In the genomic region with DNA sequence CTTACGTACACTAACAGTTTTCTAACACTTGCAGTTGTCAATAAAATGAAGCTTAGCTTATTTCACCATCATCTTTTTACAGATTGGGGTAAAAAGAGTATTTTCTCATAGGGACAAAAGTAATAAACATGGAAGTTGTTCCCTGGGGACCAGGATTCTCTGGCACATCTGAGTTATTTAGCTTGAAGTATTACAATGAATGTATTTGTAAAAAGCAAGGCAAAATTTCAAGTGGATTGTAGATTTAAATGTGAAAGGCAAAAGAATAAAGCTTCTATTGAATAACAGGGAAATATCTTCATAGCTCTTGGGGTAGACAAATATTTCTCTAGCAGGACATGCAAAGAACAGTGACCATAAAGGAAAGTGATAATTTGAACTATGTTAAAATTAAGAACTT, we compare ENCODE assay signal across 28 cellular contexts.
"Had no signal": no experiment of that assay in that cellular context is flagged by ENCODE, and none has a peak within 500 bp of the region (broad histone marks: within the 10 kb centered on the region; RNA-seq: fewer than 3 reads in every experiment).

No MANE protein-coding gene starts in this region.

- H3K4me2 ChIP-seq: neural progenitor cell had no signal

- DNase-seq: naive thymus-derived CD4-positive, alpha-beta T cell; natural killer cell; occipital lobe; ovary; posterior cingulate gyrus; psoas muscle; right cardiac atrium; right lobe of liver; sigmoid colon; stimulated activated CD4-positive, alpha-beta T cell treated with anti-CD3 and anti-CD28 coated beads, Interleukin-15, amount 100 ng/mL, for 24 hours; stimulated activated CD4-positive, alpha-beta T cell treated with anti-CD3 and anti-CD28 coated beads, Interleukin-2, amount 100 ng/mL, for 24 hours; stimulated activated CD4-positive, alpha-beta T cell treated with anti-CD3 and anti-CD28 coated beads, Interleukin-2, amount 100 ng/mL, for 48 hours; stimulated activated CD4-positive, alpha-beta T cell treated with anti-CD3 and anti-CD28 coated beads, Interleukin-4, amount 100 ng/mL, for 24 hours; stimulated activated naive B cell treated with anti-CD40 and anti-IgM and Interleukin-4, amounts not matched to agents 10 μg/mL and 1 μg/mL and 100 μg/mL, for 72 hours; stimulated activated naive CD4-positive, alpha-beta T cell treated with Interleukin-2 at 50 U/mL for 16 hours; stomach; thyroid gland; upper lobe of left lung had no signal

- H3K9me3 Mint-ChIP-seq: natural killer cell; nephron; stimulated activated effector memory CD8-positive, alpha-beta T cell treated with anti-CD3 and anti-CD28 coated beads, Interleukin-12 subunit alpha, Interleukin-12 subunit beta, amount 100 ng/mL, for 72 hours; stimulated activated naive B cell treated with anti-CD40 and anti-IgM and Interleukin-4, amounts not matched to agents 10 μg/mL and 1 μg/mL and 100 μg/mL, for 72 hours; stimulated activated naive CD8-positive, alpha-beta T cell treated with anti-CD3 and anti-CD28 coated beads, Interleukin-15, Interleukin-2, amounts not matched to agents 100 ng/mL and 50 ng/mL, for 24 hours had no signal

- ATAC-seq: naive thymus-derived CD4-positive, alpha-beta T cell; natural killer cell; right cardiac atrium; right lobe of liver; stimulated activated effector memory CD8-positive, alpha-beta T cell treated with anti-CD3 and anti-CD28 coated beads, Interleukin-12 subunit alpha, Interleukin-12 subunit beta, amount 100 ng/mL, for 72 hours; stimulated activated naive B cell treated with anti-CD40 and anti-IgM and Interleukin-4, amounts not matched to agents 10 μg/mL and 1 μg/mL and 100 μg/mL, for 72 hours had no signal

- H2AFZ ChIP-seq: neural progenitor cell, parathyroid adenoma had no signal

- H3K4me3 ChIP-seq: neural progenitor cell, ovary, psoas muscle, right lobe of liver, sigmoid colon, skin epidermis, stomach, thoracic aorta, thyroid gland, tibial nerve, upper lobe of left lung, vagina had no signal

- H3K27ac ChIP-seq: neural progenitor cell, ovary, parathyroid adenoma, right lobe of liver, sigmoid colon, skin epidermis, stomach, thoracic aorta, thyroid gland, tibial nerve, upper lobe of left lung, vagina had no signal

- H3K4me1 ChIP-seq: neural progenitor cell, right lobe of liver, sigmoid colon, stomach, thyroid gland, upper lobe of left lung had no signal

- H3K9ac ChIP-seq: neural progenitor cell, parathyroid adenoma had no signal

- H3K4me3 Mint-ChIP-seq: naive thymus-derived CD4-positive, alpha-beta T cell; natural killer cell; nephron; neural progenitor cell; stimulated activated effector memory CD8-positive, alpha-beta T cell treated with anti-CD3 and anti-CD28 coated beads, Interleukin-12 subunit alpha, Interleukin-12 subunit beta, amount 100 ng/mL, for 72 hours; stimulated activated naive B cell treated with anti-CD40 and anti-IgM and Interleukin-4, amounts not matched to agents 10 μg/mL and 1 μg/mL and 100 μg/mL, for 72 hours; stimulated activated naive CD8-positive, alpha-beta T cell treated with anti-CD3 and anti-CD28 coated beads, Interleukin-15, Interleukin-2, amounts not matched to agents 100 ng/mL and 50 ng/mL, for 24 hours had no signal

- H3K4me1 Mint-ChIP-seq: naive thymus-derived CD4-positive, alpha-beta T cell; natural killer cell; stimulated activated effector memory CD8-positive, alpha-beta T cell treated with anti-CD3 and anti-CD28 coated beads, Interleukin-12 subunit alpha, Interleukin-12 subunit beta, amount 100 ng/mL, for 72 hours; stimulated activated naive B cell treated with anti-CD40 and anti-IgM and Interleukin-4, amounts not matched to agents 10 μg/mL and 1 μg/mL and 100 μg/mL, for 72 hours had no signal

- H3K27ac Mint-ChIP-seq: naive thymus-derived CD4-positive, alpha-beta T cell; natural killer cell; neural progenitor cell; progenitor cell of endocrine pancreas; stimulated activated effector memory CD8-positive, alpha-beta T cell treated with anti-CD3 and anti-CD28 coated beads, Interleukin-12 subunit alpha, Interleukin-12 subunit beta, amount 100 ng/mL, for 72 hours; stimulated activated naive B cell treated with anti-CD40 and anti-IgM and Interleukin-4, amounts not matched to agents 10 μg/mL and 1 μg/mL and 100 μg/mL, for 72 hours; stimulated activated naive CD8-positive, alpha-beta T cell treated with anti-CD3 and anti-CD28 coated beads, Interleukin-15, Interleukin-2, amounts not matched to agents 100 ng/mL and 50 ng/mL, for 24 hours had no signal

- H3K27me3 ChIP-seq: neural progenitor cell, ovary, right lobe of liver, sigmoid colon, stomach, thyroid gland, tibial nerve, upper lobe of left lung, vagina had no signal

- H3K9me3 ChIP-seq: ovary, psoas muscle, right lobe of liver, sigmoid colon, stomach, thoracic aorta, thyroid gland, tibial nerve, upper lobe of left lung, vagina had no signal

- H3K36me3 ChIP-seq: neural progenitor cell, ovary, right lobe of liver, sigmoid colon, stomach, thoracic aorta, thyroid gland, tibial nerve, upper lobe of left lung, vagina had no signal

- H3K36me3 Mint-ChIP-seq: natural killer cell; neural progenitor cell; stimulated activated effector memory CD8-positive, alpha-beta T cell treated with anti-CD3 and anti-CD28 coated beads, Interleukin-12 subunit alpha, Interleukin-12 subunit beta, amount 100 ng/mL, for 72 hours; stimulated activated naive B cell treated with anti-CD40 and anti-IgM and Interleukin-4, amounts not matched to agents 10 μg/mL and 1 μg/mL and 100 μg/mL, for 72 hours had no signal

- H3K79me2 ChIP-seq: parathyroid adenoma had no signal
